In the genomic region with DNA sequence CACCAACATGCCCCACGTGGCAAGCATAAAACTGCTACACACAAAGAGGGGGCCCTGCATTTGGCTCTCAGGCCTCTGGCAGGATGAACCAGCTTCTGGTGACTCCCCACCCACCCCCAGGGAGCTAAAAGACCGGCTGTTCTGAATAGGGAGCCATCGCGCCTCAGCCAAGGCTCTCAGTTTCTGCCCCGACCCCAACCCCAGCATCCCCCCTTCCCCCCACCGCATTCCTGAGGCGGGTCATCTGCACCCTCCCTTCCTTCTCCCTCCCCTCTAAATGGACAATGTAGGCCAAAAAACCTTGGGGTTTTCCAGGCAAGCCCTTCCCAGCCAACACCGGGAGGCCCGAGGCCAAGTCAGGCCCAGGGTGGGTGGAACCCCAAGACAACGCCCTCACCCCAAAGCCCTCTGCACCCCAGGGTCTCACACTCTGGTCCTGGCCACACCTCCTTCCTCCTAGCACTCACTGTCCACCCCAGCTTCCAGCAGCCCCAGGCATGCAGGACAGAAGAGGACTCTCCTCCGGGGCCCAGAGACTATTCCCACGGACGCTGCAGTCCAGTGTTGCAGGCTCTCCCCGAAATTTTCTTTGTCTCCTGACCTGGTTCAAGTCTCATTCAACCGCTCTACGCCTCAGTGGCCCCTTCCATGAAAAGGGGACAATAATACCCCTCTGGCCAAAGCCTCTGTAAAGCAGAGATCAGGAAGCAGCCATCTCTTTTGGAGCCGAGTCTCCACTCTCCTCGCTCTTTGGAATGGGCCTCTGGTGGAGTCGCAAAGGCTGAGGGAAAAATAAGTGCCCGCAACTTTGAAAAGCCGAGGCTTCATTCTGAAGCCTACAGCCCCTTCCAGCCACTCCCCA, we compare ENCODE assay signal across 15 cellular contexts. TPM values are rescaled to one million over a fixed set of nuclear protein-coding genes. Genes with fewer than 3 reads are reported as not detected.
DNase-seq lines count a peak whose midpoint lies in the region; ATAC-seq and TF ChIP-seq lines count a peak whose summit lies in the region.
"Had no signal": no experiment of that assay in that cellular context is flagged by ENCODE, and none has a peak within 500 bp of the region (broad histone marks: within the 10 kb centered on the region; RNA-seq: fewer than 3 reads in every experiment).

No MANE protein-coding gene starts in this region.

- intact Hi-C loops in spleen (cut with DNase I; ENCODE audit: low total_unique reads), result no loop called here

- H3K27me3 ChIP-seq in H7 (ENCODE audit: control insufficient read depth, insufficient read depth, low read length), result peaks cover 68% of the 10 kb centered on the region
- H3K27me3 ChIP-seq in spleen (replicated peaks in 1 of 7), result peaks cover 6 to 71% (median 49%) of the 10 kb centered on the region in 7 donors

- H3K27ac ChIP-seq in SK-N-MC, result peak overlapping the region; percentile 48
- peak overlapping the region in 2 of 8 donors; percentile 7 to 70 for H3K27ac ChIP-seq in spleen
- H3K27ac ChIP-seq: lower lobe of right lung, VCaP had no signal

- H3K36me3 ChIP-seq in H7 (replicated peaks; ENCODE audit: control insufficient read depth, insufficient read depth, low read length) (no peaks in the 10 kb centered on the region), SK-N-MC (ENCODE audit: insufficient read depth, low read length) (no peaks in the 10 kb centered on the region; the same call in 1 of the 2 replicates), spleen (no peaks in the 10 kb centered on the region)
- H3K36me3 ChIP-seq: lower lobe of right lung had no signal

- H3K9ac ChIP-seq in SK-N-MC (ENCODE audit: insufficient read length), result peak overlapping the region; percentile 23

- TF ChIP-seq CTCF in spleen (IDR thresholded peaks at IDR 0.05 in 8 of 11, conservative IDR thresholded peaks at IDR 0.05 in 3 of 11), result no peak

- peak; percentile 70 for DNase-seq in H7
- DNase-seq in SK-N-MC (ENCODE audit: low read depth, low spot score), result no peak
- DNase-seq in left lobe of liver (ENCODE audit: low spot score), result peak; percentile 45
- peak; percentile 55 for DNase-seq in spleen
- DNase-seq in H4 (ENCODE audit: low spot score), result no peak
- DNase-seq in central memory CD4-positive, alpha-beta T cell, result no peak
- DNase-seq: activated T-cell treated with anti-CD3 and anti-CD28 coated beads for 4 hours; CD4-positive, CD25-positive, alpha-beta regulatory T cell; lower lobe of right lung; NCI-H146; NCI-H446 treated with DMSO at 0.1 percent for 48 hours; OCI-M1 had no signal

- H3K4me1 ChIP-seq in spleen, result peaks cover 20 to 83% (median 59%) of the 10 kb centered on the region in 6 donors

- no peak overlapping the region; the same call in 1 of the 2 replicates for H3K4me3 ChIP-seq in H7 (ENCODE audit: insufficient read depth, low read depth, low read length)
- peak overlapping the region; percentile 80 for H3K4me3 ChIP-seq in SK-N-MC
- H3K4me3 ChIP-seq in spleen, result no peak overlapping the region
- H3K4me3 ChIP-seq: GM12878 had no signal

- H3K9me3 ChIP-seq in SK-N-MC (ENCODE audit: low read depth, low read length) (no peaks in the 10 kb centered on the region), spleen (no peaks in the 10 kb centered on the region)
- H3K9me3 ChIP-seq: lower lobe of right lung had no signal

- no peak for TF ChIP-seq POLR2A in spleen (IDR thresholded peaks at IDR 0.05)

- WGBS in spleen, 5 donors, result 81 to 88% (median 85%) methylated on average over 21 of the region's 21 CpGs

- ATAC-seq in left lobe of liver (no peak), HG03159 (IDR thresholded peaks at IDR 0.05; ENCODE audit: unreplicated experiment) (no peak)
- ATAC-seq: GM12878 had no signal

RNA-seq across cellular contexts. Expression of a gene that starts 5.5 kb away (rescaled TPM):
- total RNA-seq in H7 (2014; rRNA removed; shearing (Covaris generic)), result 1.1 and 1.3 TPM in 2 replicates
- 4.4 TPM for total RNA-seq in left lobe of liver
- total RNA-seq in spleen, result 10 to 100 TPM in 3 of 7 donors, 1 to 10 TPM in 4; 2.3 to 11.4 (median 6.7) TPM
- polyA plus RNA-seq in spleen, result 1 to 10 TPM in 2 of 3 donors, under 1 TPM in 1; 0.87 to 2.1 (median 1.5) TPM
- total RNA-seq in H4 (2014; rRNA removed; shearing (Covaris generic)), result 1.5 and 1.7 TPM in 2 replicates
- total RNA-seq: CD4-positive, CD25-positive, alpha-beta regulatory T cell; GM12878 had no signal
- polyA plus RNA-seq: CD4-positive, CD25-positive, alpha-beta regulatory T cell; GM12878 had no signal

Comparison
In these comparisons a context has a peak if more than half of its experiments do, and no peak if none do; other contexts are left out.
1. DNase-seq: peak in H7 (single experiment), left lobe of liver (single experiment) and spleen (single experiment); none in SK-N-MC (single experiment), H4 (single experiment) and central memory CD4-positive, alpha-beta T cell (single experiment).